ENCODE assay signal across 8 cellular contexts in the genomic region with DNA sequence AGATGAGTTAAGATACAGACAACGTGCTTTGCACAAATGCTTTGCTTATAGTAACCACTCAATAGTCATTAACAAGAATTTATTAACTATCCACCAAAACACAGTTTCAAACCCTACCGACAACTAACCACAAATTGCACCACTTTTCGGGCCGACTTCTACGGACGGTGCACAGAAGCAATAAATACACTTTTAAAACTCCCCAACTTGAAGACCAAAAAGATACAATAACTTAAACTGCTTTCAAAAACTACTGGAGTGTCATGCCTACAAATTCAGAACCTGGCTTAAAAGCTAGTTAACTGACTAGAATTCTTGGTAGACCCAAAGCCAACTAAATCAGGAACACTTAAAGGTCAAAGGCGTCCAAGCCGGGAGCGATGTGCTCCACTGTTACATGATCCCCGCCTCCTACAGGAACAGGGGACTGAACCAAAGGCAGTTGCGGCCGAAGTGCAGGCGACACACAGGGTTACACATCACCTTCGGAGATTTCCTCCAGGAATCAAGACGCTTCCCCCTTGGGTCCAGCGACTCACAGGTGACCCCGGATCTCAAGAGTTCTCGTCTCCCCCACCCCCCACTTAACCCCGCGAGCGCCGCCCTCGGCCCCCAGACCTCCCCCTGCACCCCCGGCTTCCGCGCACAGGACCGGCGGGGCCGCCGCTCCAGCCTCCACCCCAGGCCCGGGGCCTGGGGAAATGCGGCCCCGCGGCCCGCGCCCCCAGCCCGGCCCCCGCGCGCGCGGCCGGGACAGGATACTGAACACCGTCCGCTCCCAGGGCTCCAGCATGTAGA. TPM values are rescaled to one million over a fixed set of nuclear protein-coding genes. Genes with fewer than 3 reads are reported as not detected.
DNase-seq lines count a peak whose midpoint lies in the region; ATAC-seq and TF ChIP-seq lines count a peak whose summit lies in the region.

No MANE protein-coding gene starts in this region.

- H3K27me3 ChIP-seq in duodenal mucosa (ENCODE audit: control insufficient read depth in 1 of 2, insufficient read depth in 2 of 2, low read length in 2 of 2) (no peaks in the 10 kb centered on the region), lower lobe of right lung (ENCODE audit: low read depth) (no peaks in the 10 kb centered on the region)

- peak; percentile 3 to 51 for ATAC-seq in activated CD4-positive, CD25-positive, alpha-beta regulatory T cell treated with anti-CD3 and anti-CD28 coated beads, Interleukin-2, amount 50 U/mL, for 24 hours
- peak; percentile 14 for ATAC-seq in HG02642 (IDR thresholded peaks at IDR 0.05; ENCODE audit: poor library complexity, unreplicated experiment)
- ATAC-seq in lower lobe of right lung: peak; percentile 57 to 68
- no peak for ATAC-seq in stimulated activated memory B cell treated with anti-CD40 and anti-IgM and Interleukin-4, amounts not matched to agents 10 μg/mL and 1 μg/mL and 100 μg/mL, for 72 hours

- no peak for DNase-seq in activated CD4-positive, CD25-positive, alpha-beta regulatory T cell (lab: John Stamatoyannopoulos, UW)
- DNase-seq in NB4 (ENCODE audit: low read depth): peak; percentile 75
- DNase-seq in T-helper 2 cell treated with Interferon-gamma antibody and Interleukin-4, amounts not matched to agents 5 μg/mL and 100 μg/mL, for 36 hours (ENCODE audit: low spot score): peak; percentile 32
- peak; percentile 61 for DNase-seq in lower lobe of right lung

- H3K4me3 ChIP-seq in NB4 (ENCODE audit: low read depth, low read length): peak overlapping the region; percentile 80
- H3K4me3 ChIP-seq in duodenal mucosa (ENCODE audit: low read depth in 1 of 2, low read length in 2 of 2): peak overlapping the region; percentile 80 to 86
- peak overlapping the region; percentile 69 for H3K4me3 ChIP-seq in lower lobe of right lung

- H3K9me3 ChIP-seq in duodenal mucosa (ENCODE audit: control insufficient read depth in 1 of 2, low read length in 2 of 2) (no peaks in the 10 kb centered on the region), lower lobe of right lung (no peaks in the 10 kb centered on the region)

- peaks cover 2% of the 10 kb centered on the region for H3K36me3 Mint-ChIP-seq in T-helper 2 cell treated with Interferon-gamma antibody and Interleukin-4, amounts not matched to agents 5 μg/mL and 100 μg/mL, for 36 hours (ENCODE audit: low read depth)
- no peaks in the 10 kb centered on the region for H3K36me3 Mint-ChIP-seq in stimulated activated memory B cell treated with anti-CD40 and anti-IgM and Interleukin-4, amounts not matched to agents 10 μg/mL and 1 μg/mL and 100 μg/mL, for 72 hours

- H3K27me3 Mint-ChIP-seq in T-helper 2 cell treated with Interferon-gamma antibody and Interleukin-4, amounts not matched to agents 5 μg/mL and 100 μg/mL, for 36 hours (ENCODE audit: low read depth): no peaks in the 10 kb centered on the region
- no peaks in the 10 kb centered on the region for H3K27me3 Mint-ChIP-seq in stimulated activated memory B cell treated with anti-CD40 and anti-IgM and Interleukin-4, amounts not matched to agents 10 μg/mL and 1 μg/mL and 100 μg/mL, for 72 hours

- H3K4me3 Mint-ChIP-seq in T-helper 2 cell treated with Interferon-gamma antibody and Interleukin-4, amounts not matched to agents 5 μg/mL and 100 μg/mL, for 36 hours: peak overlapping the region; percentile 89
- peak overlapping the region; percentile 85 for H3K4me3 Mint-ChIP-seq in stimulated activated memory B cell treated with anti-CD40 and anti-IgM and Interleukin-4, amounts not matched to agents 10 μg/mL and 1 μg/mL and 100 μg/mL, for 72 hours

- H3K9ac ChIP-seq in duodenal mucosa (ENCODE audit: low read depth in 1 of 2, low read length in 2 of 2): peak overlapping the region; percentile 65 to 80

- no peak for TF ChIP-seq POLR2A in NB4 (IDR thresholded peaks at IDR 0.05; ENCODE audit: extremely low read depth, insufficient read length)

- peaks cover 21% of the 10 kb centered on the region for H3K4me1 Mint-ChIP-seq in T-helper 2 cell treated with Interferon-gamma antibody and Interleukin-4, amounts not matched to agents 5 μg/mL and 100 μg/mL, for 36 hours (ENCODE audit: low read depth)
- H3K4me1 Mint-ChIP-seq in stimulated activated memory B cell treated with anti-CD40 and anti-IgM and Interleukin-4, amounts not matched to agents 10 μg/mL and 1 μg/mL and 100 μg/mL, for 72 hours: peaks cover 19% of the 10 kb centered on the region

- H3K9me3 Mint-ChIP-seq in T-helper 2 cell treated with Interferon-gamma antibody and Interleukin-4, amounts not matched to agents 5 μg/mL and 100 μg/mL, for 36 hours: no peaks in the 10 kb centered on the region
- H3K9me3 Mint-ChIP-seq in stimulated activated memory B cell treated with anti-CD40 and anti-IgM and Interleukin-4, amounts not matched to agents 10 μg/mL and 1 μg/mL and 100 μg/mL, for 72 hours: no peaks in the 10 kb centered on the region

- H3K27ac ChIP-seq in duodenal mucosa (ENCODE audit: low read depth, low read length): peak overlapping the region; percentile 87
- peak overlapping the region; percentile 90 for H3K27ac ChIP-seq in lower lobe of right lung

- H3K36me3 ChIP-seq in duodenal mucosa (ENCODE audit: control insufficient read depth in 1 of 2, insufficient read depth in 2 of 2, low read length in 2 of 2) (peaks cover 0 to under 1% of the 10 kb centered on the region in 2 donors), lower lobe of right lung (peaks cover under 1% of the 10 kb centered on the region)

- intact Hi-C loops in lower lobe of right lung (cut with DNase I): no loop called here

- H3K4me1 ChIP-seq in duodenal mucosa (ENCODE audit: control insufficient read depth in 1 of 2, insufficient read depth in 2 of 2, low read length in 2 of 2): peaks cover 24 to 28% of the 10 kb centered on the region in 2 donors
- H3K4me1 ChIP-seq in lower lobe of right lung: peaks cover 29% of the 10 kb centered on the region

- TF ChIP-seq CTCF in NB4 (IDR thresholded peaks at IDR 0.05; ENCODE audit: low read depth, low read length): no peak
- TF ChIP-seq CTCF in lower lobe of right lung (IDR thresholded peaks at IDR 0.05): no peak

- H3K27ac Mint-ChIP-seq in T-helper 2 cell treated with Interferon-gamma antibody and Interleukin-4, amounts not matched to agents 5 μg/mL and 100 μg/mL, for 36 hours: peak overlapping the region; percentile 90
- H3K27ac Mint-ChIP-seq in stimulated activated memory B cell treated with anti-CD40 and anti-IgM and Interleukin-4, amounts not matched to agents 10 μg/mL and 1 μg/mL and 100 μg/mL, for 72 hours: peak overlapping the region; percentile 71

RNA-seq across cellular contexts. Expression of a gene that starts 0.5 kb away (rescaled TPM):
- total RNA-seq in lower lobe of right lung: 47.6 TPM

Comparison
In these comparisons a context has a peak if more than half of its experiments do, and no peak if none do; other contexts are left out.
1. DNase-seq: peak in NB4 (single experiment), T-helper 2 cell treated with Interferon-gamma antibody and Interleukin-4, amounts not matched to agents 5 μg/mL and 100 μg/mL, for 36 hours (single experiment) and lower lobe of right lung (single experiment); none in activated CD4-positive, CD25-positive, alpha-beta regulatory T cell (0 of 4).
2. Peak in every context shown above with its lines, with median percentiles within 50 percentile points of each other: H3K4me3 ChIP-seq.